Comparison of ENCODE assay signal across 34 cellular contexts in the genomic region with DNA sequence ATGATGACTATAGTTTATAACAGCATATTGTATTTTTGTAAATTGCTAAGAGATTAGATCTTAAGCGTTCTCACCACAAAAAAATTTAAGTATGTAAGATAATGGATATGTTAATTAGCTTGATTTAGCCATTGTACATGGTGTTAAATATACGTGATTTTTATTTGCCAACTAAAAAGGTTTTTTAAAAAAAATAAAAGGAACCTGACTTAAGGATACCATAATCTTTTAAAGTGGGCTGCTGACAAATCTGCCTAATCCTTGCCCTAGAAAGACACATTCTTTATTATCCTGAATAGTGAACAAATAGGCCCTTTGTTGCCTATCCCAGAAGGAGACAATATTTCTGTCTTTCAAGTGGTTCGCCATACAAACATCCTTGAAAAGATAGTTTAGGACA.
"Had no signal": no experiment of that assay in that cellular context is flagged by ENCODE, and none has a peak within 500 bp of the region (broad histone marks: within the 10 kb centered on the region; RNA-seq: fewer than 3 reads in every experiment).

No MANE protein-coding gene starts in this region.

- H3K27me3 ChIP-seq: MG63 had no signal

- H3K9me3 ChIP-seq: MG63 had no signal

- DNase-seq: Karpas-422, Kasumi-1, MG63, MM.1S, MV-4-11, NCI-H1048, NCI-H1092, NCI-H1092 treated with DMSO at 0.1 percent for 48 hours, NCI-H1105, NCI-H1105 treated with DMSO at 0.1 percent for 48 hours, NCI-H1417, NCI-H1417 treated with DMSO at 0.1 percent for 48 hours, NCI-H1436, NCI-H1436 treated with DMSO at 0.1 percent for 48 hours, NCI-H146, NCI-H1694, NCI-H1694 treated with DMSO at 0.1 percent for 48 hours, NCI-H187, NCI-H187 treated with DMSO at 0.1 percent for 48 hours, NCI-H1930, NCI-H2029, NCI-H2029 treated with DMSO at 0.1 percent for 48 hours, NCI-H2081, NCI-H2081 treated with DMSO at 0.1 percent for 48 hours, NCI-H2107, NCI-H2171, NCI-H2171 treated with DMSO at 0.1 percent for 48 hours, NCI-H2227 treated with DMSO at 0.1 percent for 48 hours, NCI-H226, NCI-H345, NCI-H446, NCI-H446 treated with DMSO at 0.1 percent for 48 hours, NCI-H510A, NCI-H510A treated with DMSO at 0.1 percent for 48 hours had no signal

- H3K36me3 ChIP-seq: MG63 had no signal

- H3K4me3 ChIP-seq: MG63 had no signal
